Comparison of ENCODE assay signal across 26 cellular contexts in genomic region chr20:50991076-50991475, GRCh38. TPM values are rescaled to one million over a fixed set of nuclear protein-coding genes. Genes with fewer than 3 reads are reported as not detected.
"Had no signal": no experiment of that assay in that cellular context is flagged by ENCODE, and none has a peak within 500 bp of the region (broad histone marks: within the 10 kb centered on the region; RNA-seq: fewer than 3 reads in every experiment).

No MANE protein-coding gene starts in this region.

- H3K9me3 Mint-ChIP-seq: activated T-cell treated with anti-CD3 and anti-CD28 coated beads, Interleukin-2, amount 50 U/mL, for 24 hours; activated T-helper 2 cell treated with anti-CD3 and anti-CD28 coated beads, Interferon-gamma antibody, Interleukin-2, Interleukin-4, amounts not matched to agents 10 μg/mL and 5 μg/mL and 100 μg/mL, durations not matched to agents 14 hours and 24 hours and 36 hours; central memory CD8-positive, alpha-beta T cell; immature natural killer cell; natural killer cell had no signal

- H3K27ac Mint-ChIP-seq: activated naive CD8-positive, alpha-beta T cell; activated T-cell treated with anti-CD3 and anti-CD28 coated beads, Interleukin-2, amount 50 U/mL, for 24 hours; activated T-helper 2 cell treated with anti-CD3 and anti-CD28 coated beads, Interferon-gamma antibody, Interleukin-2, Interleukin-4, amounts not matched to agents 10 μg/mL and 5 μg/mL and 100 μg/mL, durations not matched to agents 14 hours and 24 hours and 36 hours; immature natural killer cell; natural killer cell had no signal

- H3K36me3 ChIP-seq: adrenal gland, ascending aorta, brain microvascular endothelial cell, esophagus squamous epithelium, gastroesophageal sphincter, heart left ventricle, left lung, ovary, prostate gland, thoracic aorta, upper lobe of left lung had no signal

- H3K27me3 ChIP-seq: ascending aorta, brain microvascular endothelial cell, ovary, upper lobe of left lung had no signal

- H3K36me3 Mint-ChIP-seq: activated naive CD8-positive, alpha-beta T cell; immature natural killer cell; natural killer cell had no signal

- H3K4me1 Mint-ChIP-seq: central memory CD8-positive, alpha-beta T cell; natural killer cell had no signal

- H3K4me1 ChIP-seq: adrenal gland, ascending aorta, left lung, prostate gland had no signal

- H3K4me3 ChIP-seq: adrenal gland, ascending aorta, esophagus squamous epithelium, gastroesophageal sphincter, heart left ventricle, left lung, ovary, prostate gland, thoracic aorta, upper lobe of left lung had no signal

- DNase-seq: activated CD4-positive, alpha-beta T cell treated with anti-CD3 and anti-CD28 coated beads, Interleukin-2, amount 50 U/mL, for 4 hours; activated CD8-positive, alpha-beta memory T cell treated with anti-CD3 and anti-CD28 coated beads for 24 hours; activated CD8-positive, alpha-beta memory T cell treated with anti-CD3 and anti-CD28 coated beads, Interleukin-2, amount 50 U/mL, for 4 hours; activated naive CD4-positive, alpha-beta T cell; activated T-cell treated with anti-CD3 and anti-CD28 coated beads, Interleukin-2, amount 50 U/mL, for 24 hours; adrenal gland; brain microvascular endothelial cell; effector memory CD4-positive, alpha-beta T cell; esophagus squamous epithelium; heart left ventricle; immature natural killer cell; left lung; midbrain; natural killer cell; ovary; stimulated activated CD4-positive, alpha-beta T cell treated with anti-CD3 and anti-CD28 coated beads, Interleukin-2, amount 100 ng/mL, for 48 hours; stimulated activated naive CD4-positive, alpha-beta T cell; T-helper 1 cell; upper lobe of left lung had no signal

- H3K4me3 Mint-ChIP-seq: activated naive CD8-positive, alpha-beta T cell; activated T-cell treated with anti-CD3 and anti-CD28 coated beads, Interleukin-2, amount 50 U/mL, for 24 hours; central memory CD8-positive, alpha-beta T cell; immature natural killer cell; natural killer cell had no signal

- H3K9me3 ChIP-seq: adrenal gland, ascending aorta, esophagus squamous epithelium, gastroesophageal sphincter, heart left ventricle, left lung, ovary, prostate gland, thoracic aorta, upper lobe of left lung had no signal

- H3K27ac ChIP-seq: adrenal gland, ascending aorta, brain microvascular endothelial cell, esophagus squamous epithelium, gastroesophageal sphincter, heart left ventricle, left lung, ovary, prostate gland, thoracic aorta, upper lobe of left lung had no signal

- ATAC-seq: gastroesophageal sphincter, heart left ventricle, left lung, natural killer cell had no signal

RNA-seq across cellular contexts. Expression of gene KCNG1, which starts 31.8 kb away (rescaled TPM):
- total RNA-seq: natural killer cell had no signal
